In the genomic region with DNA sequence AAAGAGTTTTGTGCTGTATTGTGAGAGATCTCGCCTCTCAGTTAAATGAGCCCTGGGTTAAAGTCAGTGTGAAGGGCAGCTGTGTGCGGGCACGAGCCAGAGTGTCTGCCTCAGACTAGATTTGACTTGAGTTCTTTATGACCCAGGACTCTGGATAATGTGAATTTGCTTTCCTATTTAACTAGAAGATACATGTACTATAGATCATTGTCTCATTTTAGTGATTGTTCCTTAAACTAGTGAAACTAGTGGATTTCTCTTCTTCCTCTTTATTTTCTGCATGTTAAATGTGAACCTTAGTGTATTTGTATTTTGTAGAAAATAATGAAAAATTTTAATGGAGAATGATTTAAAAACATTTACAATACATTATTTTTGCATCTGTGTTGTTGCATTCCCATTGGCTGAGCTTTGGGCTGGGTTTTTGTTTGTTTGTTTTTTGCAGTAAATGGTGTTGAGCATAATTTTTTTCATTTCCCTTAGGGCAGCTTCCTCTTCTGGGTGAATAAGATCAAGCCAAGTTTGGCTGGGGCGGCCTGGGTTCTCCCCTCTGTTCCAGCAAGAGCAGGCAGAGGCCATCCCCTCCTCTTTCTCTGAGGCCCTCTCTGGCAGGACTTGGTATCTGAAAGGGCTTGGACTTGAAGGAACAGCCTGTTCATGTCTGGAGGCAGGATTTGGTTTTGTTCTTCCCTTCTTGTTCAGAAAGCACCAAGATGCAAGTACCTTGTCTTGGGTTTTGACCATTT, we compare ENCODE assay signal across 10 cellular contexts. TPM values are rescaled to one million over a fixed set of nuclear protein-coding genes. Genes with fewer than 3 reads are reported as not detected.
DNase-seq lines count a peak whose midpoint lies in the region; ATAC-seq and TF ChIP-seq lines count a peak whose summit lies in the region.
"Had no signal": no experiment of that assay in that cellular context is flagged by ENCODE, and none has a peak within 500 bp of the region (broad histone marks: within the 10 kb centered on the region; RNA-seq: fewer than 3 reads in every experiment).

No MANE protein-coding gene starts in this region.

- 95% methylated on average over 4 of the region's 4 CpGs for WGBS in SK-N-SH (ENCODE audit: low lambda C conversion rate)
- WGBS in mammary epithelial cell (ENCODE audit: low coverage, missing lambda C conversion rate) = 100% methylated on average over 4 of the region's 4 CpGs
- WGBS in spleen, 5 donors = 70 to 85% (median 73%) methylated on average over 4 of the region's 4 CpGs
- WGBS in prostate gland = 88% methylated on average over 4 of the region's 4 CpGs

- no peaks in the 10 kb centered on the region for H3K79me2 ChIP-seq in SK-N-SH (ENCODE audit: insufficient read depth)
- H3K79me2 ChIP-seq in mammary epithelial cell (ENCODE audit: insufficient read depth, low read length) = no peaks in the 10 kb centered on the region

- H3K9me3 ChIP-seq in SK-N-SH = no peaks in the 10 kb centered on the region
- no peaks in the 10 kb centered on the region for H3K9me3 ChIP-seq in mammary epithelial cell (replicated peaks; ENCODE audit: insufficient read depth, low read length)
- H3K9me3 ChIP-seq in spleen = no peaks in the 10 kb centered on the region
- no peaks in the 10 kb centered on the region for H3K9me3 ChIP-seq in prostate gland

- CTCF ChIA-PET in SK-N-SH (lab: Yijun Ruan, JAX) (interaction anchor here (1.1 kb wide), 1 partner anchor 413 kb away, joined by 4 read pairs; no protein-coding TSS in a partner anchor), mammary epithelial cell (lab: Charles Lee; ENCODE audit: low non-redundant PET) (no interaction called here)

- no peak overlapping the region for H3K4me3 ChIP-seq in SK-N-SH (ENCODE audit: low read depth in 2 of 2, low read length in 1 of 2)
- H3K4me3 ChIP-seq in mammary epithelial cell (replicated peaks in 1 of 3; ENCODE audit: insufficient read depth in 1 of 3, low read depth in 2 of 3, low read length in 3 of 3) = no peak overlapping the region
- H3K4me3 ChIP-seq in spleen = no peak overlapping the region
- no peak overlapping the region for H3K4me3 ChIP-seq in prostate gland

- no peak for TF ChIP-seq CTCF in SK-N-SH (IDR thresholded peaks at IDR 0.05)
- TF ChIP-seq CTCF in mammary epithelial cell (conservative IDR thresholded peaks at IDR 0.05 in 1 of 2, IDR thresholded peaks at IDR 0.05 in 1 of 2; ENCODE audit: extremely low read depth in 1 of 2, insufficient read depth in 1 of 2, low read depth in 1 of 2, low read length in 2 of 2) = no peak
- no peak for TF ChIP-seq CTCF in spleen (IDR thresholded peaks at IDR 0.05 in 8 of 11, conservative IDR thresholded peaks at IDR 0.05 in 3 of 11)
- TF ChIP-seq CTCF in prostate gland (IDR thresholded peaks at IDR 0.05) = no peak

- H3K9ac ChIP-seq in SK-N-SH = no peak overlapping the region
- no peak overlapping the region for H3K9ac ChIP-seq in mammary epithelial cell (ENCODE audit: insufficient read depth, low read length)

- dilution Hi-C loops in mammary epithelial cell (cut with HindIII; ENCODE audit: low sequenced_read_pairs) = no loop called here

- H2AFZ ChIP-seq in SK-N-SH (ENCODE audit: low read depth) (no peak overlapping the region), mammary epithelial cell (ENCODE audit: low read depth, low read length) (no peak overlapping the region)

- H3K9me2 ChIP-seq in SK-N-SH = no peaks in the 10 kb centered on the region

- TF ChIP-seq RAD21 in SK-N-SH (IDR thresholded peaks at IDR 0.05; ENCODE audit: low read length) = no peak

- H3K4me2 ChIP-seq in SK-N-SH = no peak overlapping the region
- no peak overlapping the region for H3K4me2 ChIP-seq in mammary epithelial cell (ENCODE audit: insufficient read depth, low read depth, low read length)

- TF ChIP-seq POLR2A in spleen (IDR thresholded peaks at IDR 0.05) = no peak
- no peak for TF ChIP-seq POLR2A in prostate gland (IDR thresholded peaks at IDR 0.05)

- in situ Hi-C loops in KBM-7 (cut with MboI; ENCODE audit: low pct_unique_long_range_greater_than_20kb, low sequenced_read_pairs) (no loop called here), mammary epithelial cell (cut with MboI; ENCODE audit: low sequenced_read_pairs in 2 of 2) (loop anchor here in 1 of 2 donors (10.0 kb wide), 1 partner anchor 177 kb away; the partner anchor contains the start of gene SLC9C1)

- H3K27me3 ChIP-seq in SK-N-SH (ENCODE audit: insufficient read depth) (no peaks in the 10 kb centered on the region), mammary epithelial cell (ENCODE audit: insufficient read depth, low read length) (no peaks in the 10 kb centered on the region), spleen (replicated peaks in 1 of 7) (no peaks in the 10 kb centered on the region), prostate gland (replicated peaks; ENCODE audit: insufficient read depth) (no peaks in the 10 kb centered on the region)

- H3K36me3 ChIP-seq in SK-N-SH (replicated peaks in 1 of 2; ENCODE audit: control insufficient read depth in 1 of 2, insufficient read depth in 2 of 2, low read length in 1 of 2) = peaks cover 0 to 18% of the 10 kb centered on the region in 2 experiments
- peaks cover 15% of the 10 kb centered on the region for H3K36me3 ChIP-seq in mammary epithelial cell (ENCODE audit: insufficient read depth, low read length)
- peaks cover 0 to 5% (median 0%) of the 10 kb centered on the region in 6 donors for H3K36me3 ChIP-seq in spleen
- no peaks in the 10 kb centered on the region for H3K36me3 ChIP-seq in prostate gland

- DNase-seq in SK-N-SH = no peak
- peak; percentile 18 for DNase-seq in KBM-7
- no peak for DNase-seq in mammary epithelial cell
- peak; percentile 80 for DNase-seq in spleen
- no peak for DNase-seq in prostate gland (ENCODE audit: low spot score)
- DNase-seq: NCI-H1092 treated with DMSO at 0.1 percent for 48 hours had no signal

- POLR2A ChIA-PET in SK-N-SH (lab: Yijun Ruan, JAX) = no interaction called here

- no peaks in the 10 kb centered on the region for H3F3A ChIP-seq in SK-N-SH (replicated peaks; ENCODE audit: insufficient read depth)

- H3K27ac ChIP-seq in SK-N-SH (ENCODE audit: low read depth in 2 of 2, low read length in 1 of 2) (no peak overlapping the region), mammary epithelial cell (ENCODE audit: insufficient read depth, low read depth, low read length) (no peak overlapping the region), spleen (peak overlapping the region in 5 of 8 donors; percentile 30 to 68 (median 47)), prostate gland (no peak overlapping the region)
- H3K27ac ChIP-seq: epithelial cell of prostate had no signal

- H3K4me1 ChIP-seq in SK-N-SH (ENCODE audit: control insufficient read depth in 1 of 2, insufficient read depth in 2 of 2, low read depth in 1 of 2, low read length in 1 of 2) (no peaks in the 10 kb centered on the region; a peak in 1 of 4 replicates), mammary epithelial cell (ENCODE audit: insufficient read depth, low read length) (no peaks in the 10 kb centered on the region), spleen (peaks cover 9 to 98% (median 59%) of the 10 kb centered on the region in 6 donors), prostate gland (replicated peaks) (no peaks in the 10 kb centered on the region)

- H4K20me1 ChIP-seq in SK-N-SH (ENCODE audit: insufficient read depth) = no peaks in the 10 kb centered on the region
- no peaks in the 10 kb centered on the region for H4K20me1 ChIP-seq in mammary epithelial cell (ENCODE audit: insufficient read depth, low read length)

- TSS peak; percentile 16 for BruUV-seq in mammary epithelial cell (replicated peaks; lab: Mats Ljungman, UMichigan)

- intact Hi-C loops in mammary epithelial cell (cut with micrococcal nuclease) (no loop called here), spleen (cut with DNase I; ENCODE audit: low total_unique reads) (no loop called here), prostate gland (cut with DNase I) (loop anchor here (10.0 kb wide), 1 partner anchor 417 kb away; no protein-coding TSS in a partner anchor)

- ATAC-seq in SK-N-SH treated with all-trans-retinoic acid at 6 μM for 48 hours (peak; percentile 25; the same call in 1 of the 3 replicates), HG03460 (IDR thresholded peaks at IDR 0.05; ENCODE audit: unreplicated experiment) (no peak), HG02840 (IDR thresholded peaks at IDR 0.05; ENCODE audit: low FRiP score, unreplicated experiment) (no peak)

- TF ChIP-seq EP300 in SK-N-SH (IDR thresholded peaks at IDR 0.05; ENCODE audit: borderline replicate concordance in 1 of 2, low read depth in 1 of 2, low read length in 1 of 2) = no peak

TF ChIP-seq in SK-N-SH treated with all-trans-retinoic acid at 6 μM for 48 hours, 23 proteins besides CTCF, POLR2A, EP300 and RAD21 (continues in another document):
- TF ChIP-seq SNAI2 (CRISPR knock-in tag; IDR thresholded peaks at IDR 0.05) (no peak), ZNF8 (CRISPR knock-in tag; IDR thresholded peaks at IDR 0.05) (no peak), TOX (CRISPR knock-in tag; IDR thresholded peaks at IDR 0.05; ENCODE audit: borderline replicate concordance) (no peak), ARNTL (CRISPR knock-in tag; IDR thresholded peaks at IDR 0.05; ENCODE audit: borderline replicate concordance, low read depth) (no peak), CSDC2 (CRISPR knock-in tag; IDR thresholded peaks at IDR 0.05) (no peak), ZFP30 (CRISPR knock-in tag; IDR thresholded peaks at IDR 0.05) (no peak)

TF ChIP-seq in SK-N-SH, 30 proteins besides CTCF, POLR2A, EP300 and RAD21 (continues in another document):
- TF ChIP-seq SIN3A (IDR thresholded peaks at IDR 0.05; ENCODE audit: borderline replicate concordance, low read depth, low read length) = no peak
- no peak for TF ChIP-seq POLR2AphosphoS5 (IDR thresholded peaks at IDR 0.05; ENCODE audit: low read depth, low read length)

RNA-seq across cellular contexts. Expression of gene GCSAM, which starts 15.0 kb away (rescaled TPM):
- polyA plus RNA-seq in SK-N-SH (2012; rRNA removed) (not detected in 2 replicates), mammary epithelial cell (3.5 TPM), spleen (10 to 100 TPM in 1 of 3 donors, 1 to 10 TPM in 2; 2.7 to 20.9 (median 3.7) TPM)
- not detected in 2 replicates for polyA plus RNA-seq in SK-N-SH (2012; cell fraction: cytosol; rRNA removed)
- polyA plus RNA-seq in SK-N-SH (2012; cell fraction: nucleus; rRNA removed) = not detected in 2 replicates
- total RNA-seq in mammary epithelial cell (1 to 10 TPM; 1.5 to 2.2 TPM), spleen (10 to 100 TPM in 3 of 7 donors, 1 to 10 TPM in 4; 6.7 to 18.9 (median 8.9) TPM), prostate gland (1 to 10 TPM in 1 of 2 donors, not detected in 1; 1.4 TPM)
- polyA minus RNA-seq in mammary epithelial cell = 7.8 TPM

RNA-seq across cellular contexts. Expression of gene C3orf52, which starts 31.8 kb away (rescaled TPM):
- polyA plus RNA-seq in SK-N-SH (2012; rRNA removed) (5.4 and 8.7 TPM in 2 replicates), mammary epithelial cell (6.7 TPM), spleen (under 1 TPM; 0.26 to 0.55 (median 0.33) TPM)
- polyA plus RNA-seq in SK-N-SH (2012; cell fraction: cytosol; rRNA removed) = 5.7 TPM in 2 replicates
- 7.8 and 15.3 TPM in 2 replicates for polyA plus RNA-seq in SK-N-SH (2012; cell fraction: nucleus; rRNA removed)
- total RNA-seq in mammary epithelial cell (10 to 100 TPM; 15.4 to 16.8 TPM), spleen (1 to 10 TPM in 5 of 7 donors, under 1 TPM in 2; 0.74 to 3.9 (median 1.5) TPM), prostate gland (10 to 100 TPM in 1 of 2 donors, 1 to 10 TPM in 1; 8.6 to 11.0 TPM)
- 6.3 TPM for polyA minus RNA-seq in mammary epithelial cell

Comparison
In these comparisons a context has a peak if more than half of its experiments do, and no peak if none do; other contexts are left out.
1. DNase-seq: peak in KBM-7 (single experiment) and spleen (single experiment); none in SK-N-SH (single experiment), mammary epithelial cell (single experiment) and prostate gland (single experiment).
2. H3K27ac ChIP-seq: peak in spleen (5 of 8); none in SK-N-SH (0 of 2), mammary epithelial cell (single experiment) and prostate gland (0 of 2).